9 cellular contexts compared by ENCODE assay signal in genomic region chr4:54065282-54066087, GRCh38. TPM values are rescaled to one million over a fixed set of nuclear protein-coding genes. Genes with fewer than 3 reads are reported as not detected.
DNase-seq lines count a peak whose midpoint lies in the region; ATAC-seq lines count a peak whose summit lies in the region.
"Had no signal": no experiment of that assay in that cellular context is flagged by ENCODE, and none has a peak within 500 bp of the region (broad histone marks: within the 10 kb centered on the region; RNA-seq: fewer than 3 reads in every experiment).

No MANE protein-coding gene starts in this region.

- peak overlapping the region; percentile 93 for H3K4me3 Mint-ChIP-seq in activated T-helper 17 cell treated with anti-CD3 and anti-CD28 coated beads, Interleukin-2, amount 50 U/mL, for 72 hours

- H3K4me1 ChIP-seq in iPS-20b (ENCODE audit: insufficient read depth, low read length) = peaks cover 16% of the 10 kb centered on the region; the same call in 1 of the 2 replicates

- peaks cover 36% of the 10 kb centered on the region for H3K36me3 Mint-ChIP-seq in activated T-helper 17 cell treated with anti-CD3 and anti-CD28 coated beads, Interleukin-2, amount 50 U/mL, for 72 hours (ENCODE audit: low read depth)

- peak; percentile 2 for DNase-seq in NCI-H82 (lab: John Stamatoyannopoulos, UW)
- no peak for DNase-seq in NCI-H82 treated with DMSO at 0.1 percent for 48 hours (lab: John Stamatoyannopoulos, UW; ENCODE audit: unreplicated experiment)
- DNase-seq in superior temporal gyrus (ENCODE audit: extremely low spot score) = peak; percentile 8
- DNase-seq: NCI-H2081 treated with DMSO at 0.1 percent for 48 hours had no signal

- H3K9ac ChIP-seq in iPS-20b (ENCODE audit: low read depth, low read length) = peak overlapping the region; percentile 77; the same call in 1 of the 2 replicates

- no peaks in the 10 kb centered on the region for H3K9me3 ChIP-seq in iPS-20b (ENCODE audit: insufficient read depth, low read depth, low read length)

- no peaks in the 10 kb centered on the region for H3K27me3 Mint-ChIP-seq in activated T-helper 17 cell treated with anti-CD3 and anti-CD28 coated beads, Interleukin-2, amount 50 U/mL, for 72 hours

- H3K27ac Mint-ChIP-seq in activated T-helper 17 cell treated with anti-CD3 and anti-CD28 coated beads, Interleukin-2, amount 50 U/mL, for 72 hours = peak overlapping the region; percentile 97

- H3K9me3 Mint-ChIP-seq in activated T-helper 17 cell treated with anti-CD3 and anti-CD28 coated beads, Interleukin-2, amount 50 U/mL, for 72 hours = no peaks in the 10 kb centered on the region

- ATAC-seq in activated T-helper 17 cell treated with anti-CD3 and anti-CD28 coated beads, Interleukin-2, amount 50 U/mL, for 72 hours (replicated peaks) = no peak
- ATAC-seq in HG02763 (IDR thresholded peaks at IDR 0.05; ENCODE audit: unreplicated experiment) = no peak
- ATAC-seq in GM19035 (IDR thresholded peaks at IDR 0.05; ENCODE audit: unreplicated experiment) = no peak
- no peak for ATAC-seq in HG03045 (IDR thresholded peaks at IDR 0.05; ENCODE audit: unreplicated experiment)

- peak overlapping the region; percentile 83 for H3K4me3 ChIP-seq in iPS-20b (ENCODE audit: low read length)

- no peaks in the 10 kb centered on the region for H3K36me3 ChIP-seq in iPS-20b (ENCODE audit: insufficient read depth, low read depth, low read length)

- no peak overlapping the region for H3K27ac ChIP-seq in iPS-20b (ENCODE audit: low read length)

- H3K4me1 Mint-ChIP-seq in activated T-helper 17 cell treated with anti-CD3 and anti-CD28 coated beads, Interleukin-2, amount 50 U/mL, for 72 hours = peaks cover 16% of the 10 kb centered on the region

- peaks cover 10% of the 10 kb centered on the region; the same call in 1 of the 2 replicates for H3K27me3 ChIP-seq in iPS-20b (ENCODE audit: insufficient read depth, low read length)

RNA-seq across cellular contexts. Expression of gene CHIC2, which starts 1.1 kb away (rescaled TPM):
- 10 to 100 TPM; 12.8 to 21.8 TPM for total RNA-seq in activated T-helper 17 cell treated with anti-CD3 and anti-CD28 coated beads, Interleukin-2, amount 50 U/mL, for 72 hours

RNA-seq across cellular contexts. Expression of gene GSX2, which starts 34.5 kb away (rescaled TPM):
- total RNA-seq in activated T-helper 17 cell treated with anti-CD3 and anti-CD28 coated beads, Interleukin-2, amount 50 U/mL, for 72 hours = not detected
